Comparison of ENCODE assay signal across 28 cellular contexts in genomic region chrX:120001787-120002186, GRCh38.
"Had no signal": no experiment of that assay in that cellular context is flagged by ENCODE, and none has a peak within 500 bp of the region (broad histone marks: within the 10 kb centered on the region; RNA-seq: fewer than 3 reads in every experiment).

No MANE protein-coding gene starts in this region.

- H3K27ac ChIP-seq: esophagus muscularis mucosa, left lung, lower lobe of right lung, stomach, thyroid gland, upper lobe of right lung had no signal

- H3K4me1 ChIP-seq: lower lobe of right lung had no signal

- H3K9me3 ChIP-seq: esophagus muscularis mucosa, left lung, lower lobe of right lung, mucosa of descending colon, stomach, thyroid gland, upper lobe of right lung had no signal

- DNase-seq: activated B cell treated with CpG ODN at 0.5 μM for 24 hours; activated CD4-positive, alpha-beta T cell treated with anti-CD3 and anti-CD28 coated beads for 36 hours; activated CD4-positive, alpha-beta T cell treated with anti-CD3 and anti-CD28 coated beads, Interleukin-2, amount 50 U/mL, for 4 hours; activated naive CD4-positive, alpha-beta T cell; activated T-cell treated with anti-CD3 and anti-CD28 coated beads for 4 hours; activated T-cell treated with anti-CD3 and anti-CD28 coated beads, Interleukin-2, amount 50 U/mL, for 72 hours; dermis blood vessel endothelial cell; effector CD4-positive, alpha-beta T cell; foreskin melanocyte; left lung; lower lobe of right lung; mesenchymal stem cell; mucosa of descending colon; right cardiac atrium; stimulated activated CD4-positive, alpha-beta T cell treated with anti-CD3 and anti-CD28 coated beads, Interleukin-15, amount 100 ng/mL, for 24 hours; stimulated activated CD4-positive, alpha-beta T cell treated with anti-CD3 and anti-CD28 coated beads, Interleukin-2, amount 100 ng/mL, for 24 hours; stimulated activated naive B cell treated with anti-CD40 and anti-IgM and Interleukin-4, amounts not matched to agents 10 μg/mL and 1 μg/mL and 100 μg/mL, for 72 hours; stomach; T-helper 9 cell; thyroid gland; upper lobe of right lung had no signal

- H3K4me3 Mint-ChIP-seq: activated B cell treated with CpG ODN at 0.5 μM for 24 hours; activated CD4-positive, alpha-beta T cell treated with anti-CD3 and anti-CD28 coated beads for 36 hours; natural killer cell treated with Interleukin-12 subunit alpha and Interleukin-12 subunit beta and Interleukin-15 and Interleukin-18, amount 100 ng/mL, for 72 hours; T-helper 1 cell treated with Interleukin-12 subunit alpha and Interleukin-12 subunit beta and Interleukin-4 antibody, amounts not matched to agents 30 μg/mL and 1 μg/mL, for 36 hours had no signal

- H3K27ac Mint-ChIP-seq: activated B cell treated with CpG ODN at 0.5 μM for 24 hours; activated CD4-positive, alpha-beta T cell treated with anti-CD3 and anti-CD28 coated beads for 36 hours; activated naive CD4-positive, alpha-beta T cell treated with anti-CD3 and anti-CD28 coated beads, Interleukin-2, amount 50 U/mL, for 72 hours; activated T-cell treated with anti-CD3 and anti-CD28 coated beads, Interleukin-2, amount 50 U/mL, for 72 hours; natural killer cell treated with Interleukin-12 subunit alpha and Interleukin-12 subunit beta and Interleukin-15 and Interleukin-18, amount 100 ng/mL, for 72 hours; stimulated activated naive B cell treated with anti-CD40 and anti-IgM and Interleukin-4, amounts not matched to agents 10 μg/mL and 1 μg/mL and 100 μg/mL, for 72 hours; T-helper 1 cell treated with Interleukin-12 subunit alpha and Interleukin-12 subunit beta and Interleukin-4 antibody, amounts not matched to agents 30 μg/mL and 1 μg/mL, for 36 hours had no signal

- H3K9me3 Mint-ChIP-seq: activated B cell treated with CpG ODN at 0.5 μM for 24 hours; activated naive CD4-positive, alpha-beta T cell treated with anti-CD3 and anti-CD28 coated beads, Interleukin-2, amount 50 U/mL, for 72 hours; activated T-cell treated with anti-CD3 and anti-CD28 coated beads, Interleukin-2, amount 50 U/mL, for 72 hours; central memory CD8-positive, alpha-beta T cell; natural killer cell treated with Interleukin-12 subunit alpha and Interleukin-12 subunit beta and Interleukin-15 and Interleukin-18, amount 100 ng/mL, for 72 hours; stimulated activated naive B cell treated with anti-CD40 and anti-IgM and Interleukin-4, amounts not matched to agents 10 μg/mL and 1 μg/mL and 100 μg/mL, for 72 hours; T-helper 1 cell treated with Interleukin-12 subunit alpha and Interleukin-12 subunit beta and Interleukin-4 antibody, amounts not matched to agents 30 μg/mL and 1 μg/mL, for 36 hours had no signal

- FAIRE-seq: bronchial epithelial cell, islet of Langerhans had no signal

- H3K36me3 ChIP-seq: esophagus muscularis mucosa, left lung, lower lobe of right lung, stomach, thyroid gland, upper lobe of right lung had no signal

- ATAC-seq: activated CD4-positive, alpha-beta T cell treated with anti-CD3 and anti-CD28 coated beads for 36 hours; activated naive CD4-positive, alpha-beta T cell treated with anti-CD3 and anti-CD28 coated beads, Interleukin-2, amount 50 U/mL, for 72 hours; activated T-cell treated with anti-CD3 and anti-CD28 coated beads, Interleukin-2, amount 50 U/mL, for 72 hours; left lung; lower lobe of right lung; mucosa of descending colon; natural killer cell treated with Interleukin-12 subunit alpha and Interleukin-12 subunit beta and Interleukin-15 and Interleukin-18, amount 100 ng/mL, for 72 hours; right cardiac atrium; stimulated activated naive B cell treated with anti-CD40 and anti-IgM and Interleukin-4, amounts not matched to agents 10 μg/mL and 1 μg/mL and 100 μg/mL, for 72 hours; upper lobe of right lung had no signal

- H3K36me3 Mint-ChIP-seq: natural killer cell treated with Interleukin-12 subunit alpha and Interleukin-12 subunit beta and Interleukin-15 and Interleukin-18, amount 100 ng/mL, for 72 hours had no signal

- H3K4me3 ChIP-seq: esophagus muscularis mucosa, left lung, lower lobe of right lung, mucosa of descending colon, stomach, thyroid gland, upper lobe of right lung had no signal
